3 cellular contexts compared by ENCODE assay signal in genomic region chr9:61971635-61972034, GRCh38.
DNase-seq lines count a peak whose midpoint lies in the region; FAIRE-seq and TF ChIP-seq lines count a peak whose summit lies in the region.
"Not testable (repeated sequence)": the region's sequence is repeated elsewhere in the genome, so short reads cannot be mapped to it uniquely, and the experiment has no call there.

No MANE protein-coding gene starts in this region.

- DNase-seq in endodermal cell (peak; percentile 20), kidney (peak; percentile 13), spleen (peak; percentile 70)

- not testable (repeated sequence) for H3K4me1 Mint-ChIP-seq in endodermal cell

- not testable (repeated sequence) for H3K27ac ChIP-seq in endodermal cell (ENCODE audit: low read depth, low read length); kidney (ENCODE audit: low read depth in 2 of 2, low read length in 2 of 2)
- peak overlapping the region in 2 of 8 donors; percentile 30 to 33 for H3K27ac ChIP-seq in spleen

- FAIRE-seq in kidney (lab: Jason Lieb, UNC), result not testable (repeated sequence)

- not testable (repeated sequence) for H3K4me3 Mint-ChIP-seq in endodermal cell

- H3K9me3 Mint-ChIP-seq in endodermal cell, result not testable (repeated sequence)

- H3K27me3 Mint-ChIP-seq in endodermal cell (ENCODE audit: insufficient read depth), result not testable (repeated sequence)

- not testable (repeated sequence) for H3K9me3 ChIP-seq in endodermal cell (ENCODE audit: control insufficient read depth, low read length); kidney (ENCODE audit: control insufficient read depth in 1 of 2, low read length in 2 of 2); spleen

- not testable (repeated sequence) for H3K4me3 ChIP-seq in endodermal cell (ENCODE audit: low read length); kidney (ENCODE audit: low read length in 2 of 2); spleen

- not testable (repeated sequence) for TF ChIP-seq POLR2A in spleen (IDR thresholded peaks at IDR 0.05)

- TF ChIP-seq CTCF in endodermal cell (conservative IDR thresholded peaks at IDR 0.05); kidney (IDR thresholded peaks at IDR 0.05; ENCODE audit: borderline replicate concordance, extremely low read depth, insufficient read depth); spleen (IDR thresholded peaks at IDR 0.05 in 8 of 11, conservative IDR thresholded peaks at IDR 0.05 in 3 of 11): not testable (repeated sequence)

- not testable (repeated sequence) for H3K36me3 Mint-ChIP-seq in endodermal cell (ENCODE audit: low read depth)

- not testable (repeated sequence) for H3K27me3 ChIP-seq in endodermal cell (ENCODE audit: control insufficient read depth, insufficient read depth, low read length, poor library complexity, severe bottlenecking); spleen (replicated peaks in 1 of 7)

- not testable (repeated sequence) for H3K4me1 ChIP-seq in endodermal cell (ENCODE audit: control insufficient read depth, insufficient read depth, low read length); kidney (ENCODE audit: control insufficient read depth in 1 of 2, insufficient read depth in 1 of 2, low read depth in 1 of 2, low read length in 2 of 2); spleen

- not testable (repeated sequence) for H3K9ac ChIP-seq in endodermal cell (ENCODE audit: extremely low read depth, low read length, poor library complexity, severe bottlenecking); kidney (ENCODE audit: low read length in 2 of 2)

- intact Hi-C loops in kidney (cut with DNase I); spleen (cut with DNase I; ENCODE audit: low total_unique reads): not testable (repeated sequence)

- WGBS in endodermal cell (ENCODE audit: insufficient coverage in 1 of 2, insufficient read length in 1 of 2), 2 experiments, result 82% methylated on average over 6 of the region's 9 CpGs; no CpG with 5 or more reads in 1 of the 2 experiments
- WGBS in spleen, 5 donors, result 51 to 75% (median 64%) methylated on average over 7 to 8 of the region's 9 CpGs; no CpG with 5 or more reads in 1 of the 5 donors

- not testable (repeated sequence) for H3K27ac Mint-ChIP-seq in endodermal cell

- not testable (repeated sequence) for H3K36me3 ChIP-seq in endodermal cell (ENCODE audit: control insufficient read depth, insufficient read depth, low read length); kidney (ENCODE audit: control insufficient read depth in 1 of 2, insufficient read depth in 2 of 2, low read length in 2 of 2); spleen

Comparison
In these comparisons a context has a peak if more than half of its experiments do, and no peak if none do; other contexts are left out.
1. DNase-seq: peak in every context shown above with its lines; median percentile 70 in spleen; 20 in endodermal cell; 13 in kidney.